10 cellular contexts compared by ENCODE assay signal in genomic region chr1:243851765-243852164, GRCh38. TPM values are rescaled to one million over a fixed set of nuclear protein-coding genes. Genes with fewer than 3 reads are reported as not detected.
DNase-seq lines count a peak whose midpoint lies in the region; ATAC-seq and TF ChIP-seq lines count a peak whose summit lies in the region.
"Had no signal": no experiment of that assay in that cellular context is flagged by ENCODE, and none has a peak within 500 bp of the region (broad histone marks: within the 10 kb centered on the region; RNA-seq: fewer than 3 reads in every experiment).

No MANE protein-coding gene starts in this region.

- intact Hi-C loops in Calu3 (cut with micrococcal nuclease; ENCODE audit: unreplicated experiment), result loop anchor here (5.0 kb wide), 1 partner anchor 76 kb away; no protein-coding TSS in a partner anchor

- H3K27ac Mint-ChIP-seq in Calu3 (ENCODE audit: unreplicated experiment), result peak overlapping the region; percentile 84
- H3K27ac Mint-ChIP-seq in activated naive CD8-positive, alpha-beta T cell treated with anti-CD3 and anti-CD28 coated beads, Interleukin-2, amount 50 U/mL, for 24 hours, result peak overlapping the region; percentile 96
- peak overlapping the region; percentile 84 to 98 (median 97) for H3K27ac Mint-ChIP-seq in naive thymus-derived CD8-positive, alpha-beta T cell

- BruUV-seq in Calu3 (replicated peaks; lab: Mats Ljungman, UMichigan), result no TSS peak

- H3K36me3 Mint-ChIP-seq in Calu3 (ENCODE audit: insufficient read depth, unreplicated experiment), result peaks cover 27% of the 10 kb centered on the region
- H3K36me3 Mint-ChIP-seq in activated naive CD8-positive, alpha-beta T cell treated with anti-CD3 and anti-CD28 coated beads, Interleukin-2, amount 50 U/mL, for 24 hours (ENCODE audit: low read depth), result no peaks in the 10 kb centered on the region
- no peaks in the 10 kb centered on the region for H3K36me3 Mint-ChIP-seq in naive thymus-derived CD8-positive, alpha-beta T cell

- POLR2A ChIA-PET in naive thymus-derived CD8-positive, alpha-beta T cell (lab: Charles Lee), result no interaction called here

- H3K9me3 Mint-ChIP-seq in Calu3 (ENCODE audit: low read depth, unreplicated experiment), result no peaks in the 10 kb centered on the region
- no peaks in the 10 kb centered on the region for H3K9me3 Mint-ChIP-seq in activated naive CD8-positive, alpha-beta T cell treated with anti-CD3 and anti-CD28 coated beads, Interleukin-2, amount 50 U/mL, for 24 hours
- no peaks in the 10 kb centered on the region for H3K9me3 Mint-ChIP-seq in naive thymus-derived CD8-positive, alpha-beta T cell

- DNase-seq in Calu3 (no peak), HT1080 (ENCODE audit: low read depth) (peak; percentile 6), NAMALWA (ENCODE audit: low spot score) (no peak), NCI-H2171 (lab: John Stamatoyannopoulos, UW) (no peak)
- no peak for DNase-seq in activated naive CD8-positive, alpha-beta T cell treated with anti-CD3 and anti-CD28 coated beads, Interleukin-2, amount 50 U/mL, for 24 hours
- DNase-seq in naive thymus-derived CD8-positive, alpha-beta T cell, result no peak
- DNase-seq: GDM1, psoas muscle had no signal

- CTCF ChIA-PET in Calu3 (lab: Charles Lee), result no interaction called here

- peak overlapping the region; percentile 96 for H3K4me3 Mint-ChIP-seq in Calu3 (ENCODE audit: low read depth, unreplicated experiment)
- peak overlapping the region; percentile 89 for H3K4me3 Mint-ChIP-seq in activated naive CD8-positive, alpha-beta T cell treated with anti-CD3 and anti-CD28 coated beads, Interleukin-2, amount 50 U/mL, for 24 hours
- H3K4me3 Mint-ChIP-seq in naive thymus-derived CD8-positive, alpha-beta T cell, result peak overlapping the region; percentile 86 to 96 (median 94)

- H3K27me3 Mint-ChIP-seq in Calu3 (ENCODE audit: unreplicated experiment), result no peaks in the 10 kb centered on the region
- H3K27me3 Mint-ChIP-seq in activated naive CD8-positive, alpha-beta T cell treated with anti-CD3 and anti-CD28 coated beads, Interleukin-2, amount 50 U/mL, for 24 hours, result no peaks in the 10 kb centered on the region
- peaks cover 0 to 3% (median 0%) of the 10 kb centered on the region in 5 donors for H3K27me3 Mint-ChIP-seq in naive thymus-derived CD8-positive, alpha-beta T cell

- H3K4me1 Mint-ChIP-seq in Calu3 (ENCODE audit: low read depth, unreplicated experiment), result peaks cover 24% of the 10 kb centered on the region
- peaks cover 37% of the 10 kb centered on the region for H3K4me1 Mint-ChIP-seq in activated naive CD8-positive, alpha-beta T cell treated with anti-CD3 and anti-CD28 coated beads, Interleukin-2, amount 50 U/mL, for 24 hours
- peaks cover 7 to 29% (median 22%) of the 10 kb centered on the region in 4 donors for H3K4me1 Mint-ChIP-seq in naive thymus-derived CD8-positive, alpha-beta T cell

- ATAC-seq in activated naive CD8-positive, alpha-beta T cell treated with anti-CD3 and anti-CD28 coated beads, Interleukin-2, amount 50 U/mL, for 24 hours, result no peak
- no peak for ATAC-seq in naive thymus-derived CD8-positive, alpha-beta T cell
- ATAC-seq in HG03139 (IDR thresholded peaks at IDR 0.05; ENCODE audit: unreplicated experiment) (no peak), GM18861 (IDR thresholded peaks at IDR 0.05; ENCODE audit: unreplicated experiment) (no peak)

- no peak for TF ChIP-seq CTCF in Calu3 (IDR thresholded peaks at IDR 0.05; ENCODE audit: unreplicated experiment)

RNA-seq across cellular contexts. Expression of gene AKT3, which starts 1.7 kb away (rescaled TPM):
- total RNA-seq in Calu3 (2022), result 55.2 and 81.2 TPM in 2 replicates
- 10.7 and 15.4 TPM in 2 replicates for total RNA-seq in HT1080 (2014; rRNA removed; shearing (Covaris generic))
- 29.3 and 39.6 TPM in 2 replicates for polyA plus RNA-seq in HT1080 (2015; cell fraction: cytosol; rRNA removed)
- polyA plus RNA-seq in HT1080 (2015; cell fraction: nucleus; rRNA removed), result 20.8 and 21.3 TPM in 2 replicates
- total RNA-seq in naive thymus-derived CD8-positive, alpha-beta T cell, result 10 to 100 TPM; 79.0 to 86.5 TPM
- polyA plus RNA-seq in naive thymus-derived CD8-positive, alpha-beta T cell, result 1 to 10 TPM; 1.7 to 4.6 (median 2.8) TPM
